ENCODE assay signal across 9 cellular contexts in genomic region chr16:3881499-3881995, GRCh38. TPM values are rescaled to one million over a fixed set of nuclear protein-coding genes. Genes with fewer than 3 reads are reported as not detected.
DNase-seq lines count a peak whose midpoint lies in the region; ATAC-seq and TF ChIP-seq lines count a peak whose summit lies in the region.
"Had no signal": no experiment of that assay in that cellular context is flagged by ENCODE, and none has a peak within 500 bp of the region (broad histone marks: within the 10 kb centered on the region; RNA-seq: fewer than 3 reads in every experiment).

No MANE protein-coding gene starts in this region.

- peaks cover 35 to 36% of the 10 kb centered on the region in 2 donors for H3K4me1 Mint-ChIP-seq in effector memory CD8-positive, alpha-beta T cell (ENCODE audit: low read depth in 2 of 2)
- H3K4me1 Mint-ChIP-seq in neural crest cell, result peaks cover 32% of the 10 kb centered on the region

- no peaks in the 10 kb centered on the region for H3K9me2 ChIP-seq in MM.1S (replicated peaks; ENCODE audit: insufficient read depth, low read length)

- no peaks in the 10 kb centered on the region for H3K9me3 Mint-ChIP-seq in effector memory CD8-positive, alpha-beta T cell
- no peaks in the 10 kb centered on the region for H3K9me3 Mint-ChIP-seq in neural crest cell

- H3K4me1 ChIP-seq in MM.1S (ENCODE audit: low read length), result peaks cover 13% of the 10 kb centered on the region

- H3K36me3 Mint-ChIP-seq in effector memory CD8-positive, alpha-beta T cell (ENCODE audit: insufficient read depth), result peaks cover 27% of the 10 kb centered on the region
- no peaks in the 10 kb centered on the region for H3K36me3 Mint-ChIP-seq in neural crest cell (ENCODE audit: low read depth)

- no peaks in the 10 kb centered on the region for H3K9me3 ChIP-seq in MM.1S (replicated peaks; ENCODE audit: insufficient read depth, low read length)

- H3K27ac Mint-ChIP-seq in effector memory CD8-positive, alpha-beta T cell, result peak overlapping the region; percentile 67 to 91
- H3K27ac Mint-ChIP-seq in neural crest cell (ENCODE audit: unreplicated experiment), result peak overlapping the region; percentile 86

- no peak overlapping the region for H3K9ac ChIP-seq in MM.1S (ENCODE audit: low read length)

- no peaks in the 10 kb centered on the region for H3F3A ChIP-seq in MM.1S (ENCODE audit: insufficient read depth, low read length)

- peak overlapping the region; percentile 96; the same call in 1 of the 2 replicates for H2AFZ ChIP-seq in MM.1S (ENCODE audit: low read length)

- DNase-seq in MM.1S (no peak), neural crest cell (ENCODE audit: low read depth, low spot score) (no peak)
- DNase-seq in effector memory CD8-positive, alpha-beta T cell, result no peak
- DNase-seq: NCI-H2227 treated with DMSO at 0.1 percent for 48 hours had no signal

- peaks cover 0 to 25% of the 10 kb centered on the region in 2 donors for H3K27me3 Mint-ChIP-seq in effector memory CD8-positive, alpha-beta T cell
- peaks cover 2% of the 10 kb centered on the region for H3K27me3 Mint-ChIP-seq in neural crest cell (ENCODE audit: low read depth)

- no peak for ATAC-seq in effector memory CD8-positive, alpha-beta T cell (replicated peaks)
- no peak for ATAC-seq in GM21360 (IDR thresholded peaks at IDR 0.05; ENCODE audit: unreplicated experiment)
- ATAC-seq in GM18870 (IDR thresholded peaks at IDR 0.05; ENCODE audit: unreplicated experiment), result no peak
- ATAC-seq in HG03135 (IDR thresholded peaks at IDR 0.05; ENCODE audit: unreplicated experiment), result no peak
- no peak for ATAC-seq in HG03439 (IDR thresholded peaks at IDR 0.05; ENCODE audit: unreplicated experiment)

- TF ChIP-seq CTCF in C4-2B (conservative IDR thresholded peaks at IDR 0.05) (no peak), MM.1S (IDR thresholded peaks at IDR 0.05; ENCODE audit: low read length) (no peak), neural crest cell (conservative IDR thresholded peaks at IDR 0.05) (no peak)

- H3K27me3 ChIP-seq in MM.1S (replicated peaks; ENCODE audit: insufficient read depth, low read length), result no peaks in the 10 kb centered on the region

- peaks cover 27% of the 10 kb centered on the region for H4K20me1 ChIP-seq in MM.1S (ENCODE audit: insufficient read depth, low read length)

- no peaks in the 10 kb centered on the region for H3K36me3 ChIP-seq in MM.1S (replicated peaks; ENCODE audit: insufficient read depth, low read length)

- peaks cover 33% of the 10 kb centered on the region for H3K79me2 ChIP-seq in MM.1S (ENCODE audit: low read length)

- H3K27ac ChIP-seq in C4-2B, result peak overlapping the region; percentile 93
- H3K27ac ChIP-seq in MM.1S (ENCODE audit: low read length), result no peak overlapping the region

- H3K4me2 ChIP-seq in MM.1S (ENCODE audit: low read depth, low read length), result peak overlapping the region; percentile 100; the same call in 1 of the 2 replicates

- H3K4me3 ChIP-seq in MM.1S (ENCODE audit: low read length), result no peak overlapping the region

- peak overlapping the region; percentile 80 to 85 for H3K4me3 Mint-ChIP-seq in effector memory CD8-positive, alpha-beta T cell
- H3K4me3 Mint-ChIP-seq in neural crest cell, result peak overlapping the region; percentile 83

RNA-seq across cellular contexts. Expression of gene CREBBP, which starts 1.0 kb away (rescaled TPM):
- 84.7 and 97.6 TPM in 2 replicates for total RNA-seq in neural crest cell
